8 cellular contexts compared by ENCODE assay signal in genomic region chr1:50333595-50333974, GRCh38.
DNase-seq lines count a peak whose midpoint lies in the region; ATAC-seq and TF ChIP-seq lines count a peak whose summit lies in the region.

No MANE protein-coding gene starts in this region.

- H3K36me3 Mint-ChIP-seq in activated naive CD8-positive, alpha-beta T cell treated with anti-CD3 and anti-CD28 coated beads for 36 hours: no peaks in the 10 kb centered on the region

- no peaks in the 10 kb centered on the region for H3K27me3 ChIP-seq in A673 (replicated peaks; ENCODE audit: insufficient read depth, low read depth, low read length, poor library complexity)

- CTCF ChIA-PET in A673 (lab: Charles Lee) (interaction anchor here (0.7 kb wide), 3 partner anchors 62 to 1656 kb away, joined by 3 to 5 read pairs (median 4); no protein-coding TSS in a partner anchor), OCI-LY7 (lab: Charles Lee; ENCODE audit: unreplicated experiment) (no interaction called here)

- no peaks in the 10 kb centered on the region for H3K79me2 ChIP-seq in OCI-LY7 (ENCODE audit: insufficient read depth, low read depth, low read length)

- H3K9me2 ChIP-seq in OCI-LY7 (ENCODE audit: insufficient read depth, low read length): no peaks in the 10 kb centered on the region

- H2AFZ ChIP-seq in OCI-LY7 (ENCODE audit: low read length): peak overlapping the region; percentile 20; the same call in 1 of the 2 replicates

- no peak overlapping the region for H3K27ac Mint-ChIP-seq in activated naive CD8-positive, alpha-beta T cell treated with anti-CD3 and anti-CD28 coated beads for 36 hours

- intact Hi-C loops in A673 (cut with micrococcal nuclease; ENCODE audit: unreplicated experiment) (loop anchor here (2.0 to 10.0 kb wide), 4 partner anchors 249 to 1759 kb away; no protein-coding TSS in a partner anchor), OCI-LY7 (cut with micrococcal nuclease; ENCODE audit: unreplicated experiment) (no loop called here)

- ATAC-seq in GM18517 (IDR thresholded peaks at IDR 0.05; ENCODE audit: unreplicated experiment): peak; percentile 32
- peak; percentile 74 for ATAC-seq in HG03039 (IDR thresholded peaks at IDR 0.05; ENCODE audit: unreplicated experiment)

- H3K4me1 ChIP-seq in A673 (ENCODE audit: insufficient read depth, low read length, poor library complexity, severe bottlenecking): no peaks in the 10 kb centered on the region
- no peaks in the 10 kb centered on the region for H3K4me1 ChIP-seq in OCI-LY7 (ENCODE audit: insufficient read depth, low read length, poor library complexity, severe bottlenecking)

- no peaks in the 10 kb centered on the region for H3K9me3 Mint-ChIP-seq in activated naive CD8-positive, alpha-beta T cell treated with anti-CD3 and anti-CD28 coated beads for 36 hours

- POLR2A ChIA-PET in A673 (lab: Charles Lee; ENCODE audit: low non-redundant PET) (no interaction called here), OCI-LY7 (lab: Charles Lee) (interaction anchor here (0.6 kb wide), 1 partner anchor 741 kb away, joined by 3 read pairs; no protein-coding TSS in a partner anchor)

- no peaks in the 10 kb centered on the region for H3K36me3 ChIP-seq in A673 (ENCODE audit: insufficient read depth, low read length, poor library complexity, severe bottlenecking)
- H3K36me3 ChIP-seq in OCI-LY7 (ENCODE audit: insufficient read depth, low read length): no peaks in the 10 kb centered on the region

- H3K4me2 ChIP-seq in OCI-LY7 (ENCODE audit: low read length): peak overlapping the region; percentile 46; the same call in 1 of the 2 replicates

- H3K9me3 ChIP-seq in A673 (ENCODE audit: low read depth, low read length, poor library complexity, severe bottlenecking) (no peaks in the 10 kb centered on the region), OCI-LY7 (ENCODE audit: low read length) (no peaks in the 10 kb centered on the region)

- no TSS peak for BruUV-seq in A673 (replicated peaks; lab: Mats Ljungman, UMichigan)
- no TSS peak for BruUV-seq in OCI-LY7 (replicated peaks; lab: Mats Ljungman, UMichigan)

- H4K20me1 ChIP-seq in OCI-LY7 (ENCODE audit: insufficient read depth, low read length): no peaks in the 10 kb centered on the region

- H3K27ac ChIP-seq in A673 (ENCODE audit: low read depth, low read length, poor library complexity, severe bottlenecking) (no peak overlapping the region), OCI-LY7 (ENCODE audit: low read depth, low read length, poor library complexity, severe bottlenecking) (no peak overlapping the region)

- H3K27me3 Mint-ChIP-seq in activated naive CD8-positive, alpha-beta T cell treated with anti-CD3 and anti-CD28 coated beads for 36 hours: peaks cover 65% of the 10 kb centered on the region

- TF ChIP-seq CTCF in A673 (conservative IDR thresholded peaks at IDR 0.05; ENCODE audit: low read depth, low read length): peak; percentile 62
- TF ChIP-seq CTCF in OCI-LY7 (conservative IDR thresholded peaks at IDR 0.05; ENCODE audit: low read length): peak; percentile 67
- TF ChIP-seq CTCF in retinal pigment epithelial cell (conservative IDR thresholded peaks at IDR 0.05; ENCODE audit: low read depth, low read length): peak; percentile 70

- H3K4me3 ChIP-seq in A673 (ENCODE audit: low read depth, low read length, poor library complexity, severe bottlenecking) (peak overlapping the region; percentile 62), OCI-LY7 (ENCODE audit: low read depth, low read length, poor library complexity, severe bottlenecking) (peak overlapping the region; percentile 44), retinal pigment epithelial cell (ENCODE audit: low read length) (peak overlapping the region; percentile 53)

- DNase-seq in A673 (ENCODE audit: low spot score) (peak; percentile 75), OCI-LY7 (ENCODE audit: low spot score) (peak; percentile 51), hepatic stellate cell (ENCODE audit: low spot score) (peak; percentile 57), retinal pigment epithelial cell (ENCODE audit: low read depth) (no peak), NCI-H2171 (lab: John Stamatoyannopoulos, UW) (no peak)
- peak; percentile 68 for DNase-seq in activated naive CD8-positive, alpha-beta T cell treated with anti-CD3 and anti-CD28 coated beads for 36 hours

- peaks cover 4% of the 10 kb centered on the region for H3K4me1 Mint-ChIP-seq in activated naive CD8-positive, alpha-beta T cell treated with anti-CD3 and anti-CD28 coated beads for 36 hours

- H3K4me3 Mint-ChIP-seq in activated naive CD8-positive, alpha-beta T cell treated with anti-CD3 and anti-CD28 coated beads for 36 hours: peak overlapping the region; percentile 4

Comparison
In these comparisons a context has a peak if more than half of its experiments do, and no peak if none do; other contexts are left out.
1. DNase-seq: peak in A673 (single experiment), OCI-LY7 (single experiment), activated naive CD8-positive, alpha-beta T cell treated with anti-CD3 and anti-CD28 coated beads for 36 hours (single experiment) and hepatic stellate cell (single experiment); none in retinal pigment epithelial cell (single experiment) and NCI-H2171 (single experiment).
2. Peak in every context shown above with its lines, with median percentiles within 50 percentile points of each other: H3K4me3 ChIP-seq and CTCF ChIP-seq.